28 cellular contexts compared by ENCODE assay signal in genomic region chr15:52502608-52503007, GRCh38.
"Had no signal": no experiment of that assay in that cellular context is flagged by ENCODE, and none has a peak within 500 bp of the region (broad histone marks: within the 10 kb centered on the region; RNA-seq: fewer than 3 reads in every experiment).

No MANE protein-coding gene starts in this region.

- H3K4me3 ChIP-seq: esophagus squamous epithelium, left lung, lung, mucosa of descending colon, pancreas, prostate gland, sigmoid colon, testis, transverse colon had no signal

- H3K9me3 Mint-ChIP-seq: activated naive CD4-positive, alpha-beta T cell treated with anti-CD3 and anti-CD28 coated beads, Interleukin-2, amount 10 ng/mL, durations not matched to agents 7 days and 5 days; T-cell had no signal

- H3K27ac ChIP-seq: brain microvascular endothelial cell, epithelial cell of prostate, esophagus squamous epithelium, left lung, pancreas, prostate gland, sigmoid colon, transverse colon had no signal

- ATAC-seq: left lung, mucosa of descending colon, pancreas, T-cell had no signal

- H3K36me3 ChIP-seq: brain microvascular endothelial cell, esophagus squamous epithelium, left lung, pancreas, prostate gland, sigmoid colon, transverse colon had no signal

- H3K36me3 Mint-ChIP-seq: activated naive CD4-positive, alpha-beta T cell treated with anti-CD3 and anti-CD28 coated beads, Interleukin-2, amount 10 ng/mL, durations not matched to agents 7 days and 5 days; T-cell had no signal

- H3K27me3 ChIP-seq: brain microvascular endothelial cell, esophagus squamous epithelium, left lung, pancreas, sigmoid colon, testis, transverse colon had no signal

- H3K4me1 ChIP-seq: pancreas, prostate gland, testis had no signal

- DNase-seq: activated CD4-positive, alpha-beta T cell treated with anti-CD3 and anti-CD28 coated beads for 4 hours; activated CD4-positive, alpha-beta T cell treated with anti-CD3 and anti-CD28 coated beads, Interleukin-2, amount 50 U/mL, for 48 hours; activated CD8-positive, alpha-beta memory T cell treated with anti-CD3 and anti-CD28 coated beads for 24 hours; activated gamma-delta T cell; activated naive CD4-positive, alpha-beta T cell treated with anti-CD3 and anti-CD28 coated beads, Interleukin-2, amount 10 ng/mL, durations not matched to agents 7 days and 5 days; activated T-cell treated with anti-CD3 and anti-CD28 coated beads, Interleukin-2, amount 50 U/mL, for 1 hour; amniotic stem cell; brain microvascular endothelial cell; effector CD4-positive, alpha-beta T cell; esophagus squamous epithelium; kidney glomerular epithelial cell; left lung; mucosa of descending colon; nucleus accumbens; pancreas; retina; sigmoid colon; small intestine; stimulated activated CD4-positive, alpha-beta T cell treated with anti-CD3 and anti-CD28 coated beads, Interleukin-1b, Interleukin-23, amount 100 ng/mL, for 48 hours; stimulated activated CD4-positive, alpha-beta T cell treated with anti-CD3 and anti-CD28 coated beads, Interleukin-4, amount 100 ng/mL, for 4 hours; stimulated activated CD8-positive, alpha-beta memory T cell treated with anti-CD3 and anti-CD28 coated beads, Interleukin-4, amount 100 ng/mL, for 48 hours; stimulated activated naive CD4-positive, alpha-beta T cell treated with Interleukin-2 at 50 U/mL for 16 hours; T-cell; testis; transverse colon had no signal

- H3K9me3 ChIP-seq: esophagus squamous epithelium, left lung, mucosa of descending colon, pancreas, prostate gland, sigmoid colon, testis, transverse colon had no signal

- H3K4me3 Mint-ChIP-seq: activated naive CD4-positive, alpha-beta T cell treated with anti-CD3 and anti-CD28 coated beads, Interleukin-2, amount 10 ng/mL, durations not matched to agents 7 days and 5 days; T-cell had no signal

- H3K27me3 Mint-ChIP-seq: activated naive CD4-positive, alpha-beta T cell treated with anti-CD3 and anti-CD28 coated beads, Interleukin-2, amount 10 ng/mL, durations not matched to agents 7 days and 5 days; T-cell had no signal

- H3K27ac Mint-ChIP-seq: activated naive CD4-positive, alpha-beta T cell treated with anti-CD3 and anti-CD28 coated beads, Interleukin-2, amount 10 ng/mL, durations not matched to agents 7 days and 5 days; T-cell had no signal
